ENCODE assay signal across 11 cellular contexts in genomic region chr2:26352892-26353291, GRCh38. TPM values are rescaled to one million over a fixed set of nuclear protein-coding genes. Genes with fewer than 3 reads are reported as not detected.
DNase-seq lines count a peak whose midpoint lies in the region; ATAC-seq and TF ChIP-seq lines count a peak whose summit lies in the region.
"Had no signal": no experiment of that assay in that cellular context is flagged by ENCODE, and none has a peak within 500 bp of the region (broad histone marks: within the 10 kb centered on the region; RNA-seq: fewer than 3 reads in every experiment).

No MANE protein-coding gene starts in this region.

- ATAC-seq in activated T-cell treated with anti-CD3 and anti-CD28 coated beads, Interleukin-2, amount 50 U/mL, for 4 hours = peak; percentile 99
- ATAC-seq in HG03039 (IDR thresholded peaks at IDR 0.05; ENCODE audit: unreplicated experiment) = no peak
- no peak for ATAC-seq in GM19452 (IDR thresholded peaks at IDR 0.05; ENCODE audit: unreplicated experiment)
- ATAC-seq in SK-N-SH treated with all-trans-retinoic acid at 6 μM for 48 hours = no peak

- H3K4me3 Mint-ChIP-seq in HFFc6 = no peak overlapping the region
- no peak overlapping the region for H3K4me3 Mint-ChIP-seq in activated T-cell treated with anti-CD3 and anti-CD28 coated beads, Interleukin-2, amount 50 U/mL, for 4 hours
- H3K4me3 Mint-ChIP-seq: nephron progenitor cell had no signal

- in situ Hi-C loops in ACHN (cut with HindIII; ENCODE audit: low pct_ligation_motif_present, low pct_unique_long_range_greater_than_20kb, low sequenced_read_pairs) = no loop called here

- no peaks in the 10 kb centered on the region for H3K9me3 Mint-ChIP-seq in HFFc6
- no peaks in the 10 kb centered on the region for H3K9me3 Mint-ChIP-seq in activated T-cell treated with anti-CD3 and anti-CD28 coated beads, Interleukin-2, amount 50 U/mL, for 4 hours

- H3K27me3 Mint-ChIP-seq in HFFc6 (ENCODE audit: insufficient read depth) = peaks cover 2% of the 10 kb centered on the region; the same call in 1 of the 2 replicates
- no peaks in the 10 kb centered on the region for H3K27me3 Mint-ChIP-seq in activated T-cell treated with anti-CD3 and anti-CD28 coated beads, Interleukin-2, amount 50 U/mL, for 4 hours (ENCODE audit: low read depth)

- no peak for TF ChIP-seq CTCF in HFFc6 (IDR thresholded peaks at IDR 0.05)

- peak overlapping the region; percentile 32; the same call in 1 of the 2 replicates for H3K27ac Mint-ChIP-seq in HFFc6

- H3K4me1 Mint-ChIP-seq in HFFc6 (ENCODE audit: low read depth) = peaks cover 63% of the 10 kb centered on the region
- peaks cover 54% of the 10 kb centered on the region for H3K4me1 Mint-ChIP-seq in activated T-cell treated with anti-CD3 and anti-CD28 coated beads, Interleukin-2, amount 50 U/mL, for 4 hours (ENCODE audit: low read depth)

- peaks cover 13% of the 10 kb centered on the region for H3K36me3 Mint-ChIP-seq in HFFc6 (ENCODE audit: low read depth)
- H3K36me3 Mint-ChIP-seq in activated T-cell treated with anti-CD3 and anti-CD28 coated beads, Interleukin-2, amount 50 U/mL, for 4 hours (ENCODE audit: insufficient read depth) = peaks cover 19% of the 10 kb centered on the region

- DNase-seq in ACHN = peak; percentile 66
- DNase-seq in HFFc6 = peak; percentile 30
- peak; percentile 11 for DNase-seq in activated T-cell treated with anti-CD3 and anti-CD28 coated beads, Interleukin-2, amount 50 U/mL, for 4 hours
- peak; percentile 24 for DNase-seq in glomerular visceral epithelial cell (ENCODE audit: extremely low spot score)
- DNase-seq in NCI-H345 treated with DMSO at 0.1 percent for 48 hours (lab: John Stamatoyannopoulos, UW; ENCODE audit: unreplicated experiment) = no peak
- DNase-seq: amygdala, COR-L47, nephron progenitor cell had no signal

TF ChIP-seq in SK-N-SH treated with all-trans-retinoic acid at 6 μM for 48 hours, 23 proteins besides CTCF, POLR2A, EP300 and RAD21:
- no peak for TF ChIP-seq PPARA (CRISPR knock-in tag; IDR thresholded peaks at IDR 0.05; ENCODE audit: borderline replicate concordance)
- TF ChIP-seq ARNTL (CRISPR knock-in tag; IDR thresholded peaks at IDR 0.05; ENCODE audit: borderline replicate concordance, low read depth) = no peak
- TF ChIP-seq SNAI2 (CRISPR knock-in tag; IDR thresholded peaks at IDR 0.05) = no peak

RNA-seq across cellular contexts. Expression of gene ADGRF3, which starts 6.3 kb away (rescaled TPM):
- under 1 TPM; 0.07 to 0.56 (median 0.19) TPM for total RNA-seq in HFFc6 (2021; fragmentation: NEBNext Ultra II Directional; extraction: Animal tissue kit (Norgen Biotek cat#: 25700))
- 1 to 10 TPM; 1.9 to 2.8 (median 2.0) TPM for total RNA-seq in activated T-cell treated with anti-CD3 and anti-CD28 coated beads, Interleukin-2, amount 50 U/mL, for 4 hours

RNA-seq across cellular contexts. Expression of gene SELENOI, which starts 6.9 kb away (rescaled TPM):
- 10 to 100 TPM; 22.7 to 31.4 (median 27.3) TPM for total RNA-seq in HFFc6 (2021; fragmentation: NEBNext Ultra II Directional; extraction: Animal tissue kit (Norgen Biotek cat#: 25700))
- total RNA-seq in activated T-cell treated with anti-CD3 and anti-CD28 coated beads, Interleukin-2, amount 50 U/mL, for 4 hours = 10 to 100 TPM; 73.5 to 76.2 (median 76.0) TPM

RNA-seq across cellular contexts. Expression of gene DRC1, which starts 48.8 kb away (rescaled TPM):
- total RNA-seq in HFFc6 (2021; fragmentation: NEBNext Ultra II Directional; extraction: Animal tissue kit (Norgen Biotek cat#: 25700)) = not detected
- not detected for total RNA-seq in activated T-cell treated with anti-CD3 and anti-CD28 coated beads, Interleukin-2, amount 50 U/mL, for 4 hours

Comparison
In these comparisons a context has a peak if more than half of its experiments do, and no peak if none do; other contexts are left out.
1. ATAC-seq: peak in activated T-cell treated with anti-CD3 and anti-CD28 coated beads, Interleukin-2, amount 50 U/mL, for 4 hours (2 of 2); none in HG03039 (single experiment), GM19452 (single experiment) and SK-N-SH treated with all-trans-retinoic acid at 6 μM for 48 hours (single experiment).